In the genomic region with DNA sequence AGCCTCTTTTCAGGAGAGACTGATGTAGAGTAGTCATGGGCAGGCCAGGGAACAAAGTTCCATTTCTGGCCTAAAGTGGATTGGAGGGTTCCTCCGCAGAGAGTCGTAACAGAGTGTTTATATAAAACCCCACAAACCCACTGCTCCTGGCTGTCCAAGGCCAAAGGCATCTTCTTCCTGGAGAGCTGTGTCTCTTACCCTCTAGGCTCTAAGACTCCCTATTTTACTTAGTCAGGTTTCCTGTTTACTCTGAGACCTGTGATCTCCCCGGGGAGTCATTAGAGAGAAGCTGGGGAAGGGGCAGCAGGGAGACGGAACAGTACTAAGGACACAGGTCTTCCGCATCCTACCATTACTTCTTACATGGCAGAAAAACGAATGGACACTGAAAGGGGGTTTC, we compare ENCODE assay signal across 1 cellular context.
TF ChIP-seq lines count a peak whose summit lies in the region.

No MANE protein-coding gene starts in this region.

TF ChIP-seq in GM23338, 12 proteins besides CTCF, POLR2A, EP300 and RAD21 (continued from another document):
- TF ChIP-seq, protein P1, sequence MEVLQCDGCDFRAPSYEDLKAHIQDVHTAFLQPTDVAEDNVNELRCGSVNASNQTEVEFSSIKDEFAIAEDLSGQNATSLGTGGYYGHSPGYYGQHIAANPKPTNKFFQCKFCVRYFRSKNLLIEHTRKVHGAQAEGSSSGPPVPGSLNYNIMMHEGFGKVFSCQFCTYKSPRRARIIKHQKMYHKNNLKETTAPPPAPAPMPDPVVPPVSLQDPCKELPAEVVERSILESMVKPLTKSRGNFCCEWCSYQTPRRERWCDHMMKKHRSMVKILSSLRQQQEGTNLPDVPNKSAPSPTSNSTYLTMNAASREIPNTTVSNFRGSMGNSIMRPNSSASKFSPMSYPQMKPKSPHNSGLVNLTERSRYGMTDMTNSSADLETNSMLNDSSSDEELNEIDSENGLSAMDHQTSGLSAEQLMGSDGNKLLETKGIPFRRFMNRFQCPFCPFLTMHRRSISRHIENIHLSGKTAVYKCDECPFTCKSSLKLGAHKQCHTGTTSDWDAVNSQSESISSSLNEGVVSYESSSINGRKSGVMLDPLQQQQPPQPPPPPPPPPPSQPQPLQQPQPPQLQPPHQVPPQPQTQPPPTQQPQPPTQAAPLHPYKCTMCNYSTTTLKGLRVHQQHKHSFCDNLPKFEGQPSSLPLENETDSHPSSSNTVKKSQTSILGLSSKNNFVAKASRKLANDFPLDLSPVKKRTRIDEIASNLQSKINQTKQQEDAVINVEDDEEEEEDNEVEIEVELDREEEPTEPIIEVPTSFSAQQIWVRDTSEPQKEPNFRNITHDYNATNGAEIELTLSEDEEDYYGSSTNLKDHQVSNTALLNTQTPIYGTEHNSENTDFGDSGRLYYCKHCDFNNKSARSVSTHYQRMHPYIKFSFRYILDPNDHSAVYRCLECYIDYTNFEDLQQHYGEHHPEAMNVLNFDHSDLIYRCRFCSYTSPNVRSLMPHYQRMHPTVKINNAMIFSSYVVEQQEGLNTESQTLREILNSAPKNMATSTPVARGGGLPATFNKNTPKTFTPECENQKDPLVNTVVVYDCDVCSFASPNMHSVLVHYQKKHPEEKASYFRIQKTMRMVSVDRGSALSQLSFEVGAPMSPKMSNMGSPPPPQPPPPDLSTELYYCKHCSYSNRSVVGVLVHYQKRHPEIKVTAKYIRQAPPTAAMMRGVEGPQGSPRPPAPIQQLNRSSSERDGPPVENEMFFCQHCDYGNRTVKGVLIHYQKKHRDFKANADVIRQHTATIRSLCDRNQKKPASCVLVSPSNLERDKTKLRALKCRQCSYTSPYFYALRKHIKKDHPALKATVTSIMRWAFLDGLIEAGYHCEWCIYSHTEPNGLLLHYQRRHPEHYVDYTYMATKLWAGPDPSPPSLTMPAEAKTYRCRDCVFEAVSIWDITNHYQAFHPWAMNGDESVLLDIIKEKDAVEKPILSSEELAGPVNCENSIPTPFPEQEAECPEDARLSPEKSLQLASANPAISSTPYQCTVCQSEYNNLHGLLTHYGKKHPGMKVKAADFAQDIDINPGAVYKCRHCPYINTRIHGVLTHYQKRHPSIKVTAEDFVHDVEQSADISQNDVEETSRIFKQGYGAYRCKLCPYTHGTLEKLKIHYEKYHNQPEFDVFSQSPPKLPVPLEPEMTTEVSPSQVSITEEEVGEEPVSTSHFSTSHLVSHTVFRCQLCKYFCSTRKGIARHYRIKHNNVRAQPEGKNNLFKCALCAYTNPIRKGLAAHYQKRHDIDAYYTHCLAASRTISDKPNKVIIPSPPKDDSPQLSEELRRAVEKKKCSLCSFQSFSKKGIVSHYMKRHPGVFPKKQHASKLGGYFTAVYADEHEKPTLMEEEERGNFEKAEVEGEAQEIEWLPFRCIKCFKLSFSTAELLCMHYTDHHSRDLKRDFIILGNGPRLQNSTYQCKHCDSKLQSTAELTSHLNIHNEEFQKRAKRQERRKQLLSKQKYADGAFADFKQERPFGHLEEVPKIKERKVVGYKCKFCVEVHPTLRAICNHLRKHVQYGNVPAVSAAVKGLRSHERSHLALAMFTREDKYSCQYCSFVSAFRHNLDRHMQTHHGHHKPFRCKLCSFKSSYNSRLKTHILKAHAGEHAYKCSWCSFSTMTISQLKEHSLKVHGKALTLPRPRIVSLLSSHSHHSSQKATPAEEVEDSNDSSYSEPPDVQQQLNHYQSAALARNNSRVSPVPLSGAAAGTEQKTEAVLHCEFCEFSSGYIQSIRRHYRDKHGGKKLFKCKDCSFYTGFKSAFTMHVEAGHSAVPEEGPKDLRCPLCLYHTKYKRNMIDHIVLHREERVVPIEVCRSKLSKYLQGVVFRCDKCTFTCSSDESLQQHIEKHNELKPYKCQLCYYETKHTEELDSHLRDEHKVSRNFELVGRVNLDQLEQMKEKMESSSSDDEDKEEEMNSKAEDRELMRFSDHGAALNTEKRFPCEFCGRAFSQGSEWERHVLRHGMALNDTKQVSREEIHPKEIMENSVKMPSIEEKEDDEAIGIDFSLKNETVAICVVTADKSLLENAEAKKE (CRISPR knock-in tag; IDR thresholded peaks at IDR 0.05), result no peak
- no peak for TF ChIP-seq NANOG (IDR thresholded peaks at IDR 0.05; ENCODE audit: borderline replicate concordance)
- TF ChIP-seq STAT1 (IDR thresholded peaks at IDR 0.05; ENCODE audit: unreplicated experiment), result no peak
- no peak for TF ChIP-seq EZH2 (IDR thresholded peaks at IDR 0.05; ENCODE audit: low read depth, unreplicated experiment)
- TF ChIP-seq ZNF331 (CRISPR knock-in tag; IDR thresholded peaks at IDR 0.05; ENCODE audit: low read depth), result no peak
